In the genomic region with DNA sequence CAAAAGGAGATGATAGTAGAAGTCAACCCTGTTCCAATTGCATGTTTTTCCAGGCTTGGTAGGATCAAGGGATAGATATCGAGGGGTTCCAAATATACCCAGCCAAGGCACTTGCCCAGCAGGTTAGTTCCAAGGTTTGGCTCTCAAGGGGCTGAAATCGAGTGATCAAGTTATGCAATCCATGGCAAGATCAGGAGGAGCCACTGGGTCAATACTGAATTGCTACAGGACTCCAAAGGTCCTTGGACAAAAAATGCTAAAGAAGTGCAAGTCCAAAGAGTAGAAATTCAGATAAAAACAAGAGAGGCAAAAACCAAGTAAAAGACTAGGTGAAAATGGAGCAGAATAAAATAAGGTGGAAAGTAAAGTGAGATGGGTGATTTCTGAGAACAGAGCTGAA, we compare ENCODE assay signal across 28 cellular contexts.
"Had no signal": no experiment of that assay in that cellular context is flagged by ENCODE, and none has a peak within 500 bp of the region (broad histone marks: within the 10 kb centered on the region; RNA-seq: fewer than 3 reads in every experiment).

No MANE protein-coding gene starts in this region.

- H3K9me3 ChIP-seq: colonic mucosa, esophagus muscularis mucosa, esophagus squamous epithelium, gastrocnemius medialis, gastroesophageal sphincter, heart left ventricle, heart right ventricle had no signal

- FAIRE-seq: colon, endometrium, endothelial cell of umbilical vein, frontal cortex had no signal

- H3K4me3 ChIP-seq: colonic mucosa, coronary artery, dorsolateral prefrontal cortex, esophagus muscularis mucosa, esophagus squamous epithelium, gastrocnemius medialis, gastroesophageal sphincter, heart left ventricle, heart right ventricle had no signal

- ATAC-seq: effector memory CD8-positive, alpha-beta T cell; esophagus mucosa; foreskin keratinocyte; gastrocnemius medialis; gastroesophageal sphincter; heart left ventricle; heart right ventricle had no signal

- H3K36me3 ChIP-seq: colonic mucosa, esophagus muscularis mucosa, esophagus squamous epithelium, gastrocnemius medialis, gastroesophageal sphincter, heart left ventricle, heart right ventricle had no signal

- H3K27me3 ChIP-seq: colonic mucosa, dorsolateral prefrontal cortex, esophagus muscularis mucosa, gastrocnemius medialis, gastroesophageal sphincter had no signal

- H3K27ac ChIP-seq: colonic mucosa, coronary artery, dorsolateral prefrontal cortex, epithelial cell of prostate, esophagus muscularis mucosa, esophagus squamous epithelium, foreskin keratinocyte, gastrocnemius medialis, gastroesophageal sphincter, heart left ventricle, heart right ventricle had no signal

- DNase-seq: colonic mucosa; cortex of kidney; dermis blood vessel endothelial cell; dorsolateral prefrontal cortex; effector CD4-positive, alpha-beta T cell; effector CD8-positive, alpha-beta T cell; effector memory CD4-positive, alpha-beta T cell; effector memory CD8-positive, alpha-beta T cell; endodermal cell; erythroblast; esophagus squamous epithelium; foreskin fibroblast; foreskin keratinocyte; foreskin melanocyte; gastrocnemius medialis; glutamatergic neuron; head of caudate nucleus; heart left ventricle; heart right ventricle had no signal

- H3K4me1 ChIP-seq: colonic mucosa, esophagus muscularis mucosa, foreskin keratinocyte, gastrocnemius medialis, gastroesophageal sphincter, heart left ventricle, heart right ventricle had no signal
